In genomic region chr7:5767066-5767465, GRCh38 we compare ENCODE assay signal across 19 cellular contexts. TPM values are rescaled to one million over a fixed set of nuclear protein-coding genes. Genes with fewer than 3 reads are reported as not detected.
DNase-seq lines count a peak whose midpoint lies in the region; ATAC-seq and TF ChIP-seq lines count a peak whose summit lies in the region.
"Had no signal": no experiment of that assay in that cellular context is flagged by ENCODE, and none has a peak within 500 bp of the region (broad histone marks: within the 10 kb centered on the region; RNA-seq: fewer than 3 reads in every experiment).

No MANE protein-coding gene starts in this region.

- no peaks in the 10 kb centered on the region for H3K9me3 ChIP-seq in PC-3 (ENCODE audit: low read length)
- H3K9me3 ChIP-seq: heart left ventricle had no signal

- ATAC-seq in PC-3 (peak; percentile 35), GM18505 (IDR thresholded peaks at IDR 0.05; ENCODE audit: unreplicated experiment) (no peak)
- ATAC-seq in effector memory CD8-positive, alpha-beta T cell (replicated peaks) = no peak
- ATAC-seq in stimulated activated memory B cell treated with anti-CD40 and anti-IgM and Interleukin-4, amounts not matched to agents 10 μg/mL and 1 μg/mL and 100 μg/mL, for 72 hours = no peak

- no peak for TF ChIP-seq CTCF in PC-3 (conservative IDR thresholded peaks at IDR 0.05; ENCODE audit: low read depth, low read length)

- intact Hi-C loops in PC-3 (cut with micrococcal nuclease) = no loop called here

- H2AFZ ChIP-seq in PC-3 (ENCODE audit: low read length) = no peak overlapping the region

- no peaks in the 10 kb centered on the region for H4K20me1 ChIP-seq in PC-3 (ENCODE audit: low read length)

- H3K9me3 Mint-ChIP-seq in effector memory CD8-positive, alpha-beta T cell = no peaks in the 10 kb centered on the region
- no peaks in the 10 kb centered on the region for H3K9me3 Mint-ChIP-seq in stimulated activated memory B cell treated with anti-CD40 and anti-IgM and Interleukin-4, amounts not matched to agents 10 μg/mL and 1 μg/mL and 100 μg/mL, for 72 hours

- DNase-seq in NCI-H1694 treated with DMSO at 0.1 percent for 48 hours (lab: John Stamatoyannopoulos, UW) (peak; percentile 7), NCI-H1694 (lab: John Stamatoyannopoulos, UW) (no peak), PC-3 (peak; percentile 24), NCI-H1930 (lab: John Stamatoyannopoulos, UW) (no peak), dedifferentiated amniotic fluid mesenchymal stem cell (ENCODE audit: extremely low spot score) (no peak)
- no peak for DNase-seq in effector memory CD8-positive, alpha-beta T cell
- DNase-seq: activated naive CD4-positive, alpha-beta T cell treated with anti-CD3 and anti-CD28 coated beads, Interleukin-2, amount 50 U/mL, for 16 hours; cerebellar nuclear complex; COR-L47; GOT3; heart left ventricle; Kasumi-1; NCI-H2029; SIG-M5; stimulated activated CD4-positive, alpha-beta T cell treated with anti-CD3 and anti-CD28 coated beads, Interleukin-4, amount 100 ng/mL, for 4 hours; stimulated activated naive CD4-positive, alpha-beta T cell had no signal

- peaks cover 15% of the 10 kb centered on the region for H3K4me1 ChIP-seq in PC-3 (ENCODE audit: insufficient read depth, low read length)

- H3K4me3 Mint-ChIP-seq in effector memory CD8-positive, alpha-beta T cell = no peak overlapping the region
- no peak overlapping the region for H3K4me3 Mint-ChIP-seq in stimulated activated memory B cell treated with anti-CD40 and anti-IgM and Interleukin-4, amounts not matched to agents 10 μg/mL and 1 μg/mL and 100 μg/mL, for 72 hours

- no peaks in the 10 kb centered on the region for H3K9me2 ChIP-seq in PC-3 (replicated peaks; ENCODE audit: low read length)

- H3K27me3 Mint-ChIP-seq in effector memory CD8-positive, alpha-beta T cell = no peaks in the 10 kb centered on the region
- H3K27me3 Mint-ChIP-seq in stimulated activated memory B cell treated with anti-CD40 and anti-IgM and Interleukin-4, amounts not matched to agents 10 μg/mL and 1 μg/mL and 100 μg/mL, for 72 hours = no peaks in the 10 kb centered on the region

- H3K79me2 ChIP-seq in PC-3 (ENCODE audit: low read length) = peaks cover 89% of the 10 kb centered on the region

- peaks cover 39% of the 10 kb centered on the region for H3K36me3 Mint-ChIP-seq in effector memory CD8-positive, alpha-beta T cell (ENCODE audit: insufficient read depth)
- no peaks in the 10 kb centered on the region for H3K36me3 Mint-ChIP-seq in stimulated activated memory B cell treated with anti-CD40 and anti-IgM and Interleukin-4, amounts not matched to agents 10 μg/mL and 1 μg/mL and 100 μg/mL, for 72 hours

- no peak for TF ChIP-seq POLR2A in GM18505 (IDR thresholded peaks at IDR 0.05; ENCODE audit: borderline replicate concordance, extremely low read depth, insufficient read depth, insufficient read length)

- BruUV-seq in PC-3 (replicated peaks; lab: Mats Ljungman, UMichigan) = no TSS peak

- no peak overlapping the region for H3K4me3 ChIP-seq in PC-3 (ENCODE audit: low read length)
- H3K4me3 ChIP-seq: heart left ventricle had no signal

- peak overlapping the region; percentile 32 to 72 for H3K27ac Mint-ChIP-seq in effector memory CD8-positive, alpha-beta T cell
- H3K27ac Mint-ChIP-seq in stimulated activated memory B cell treated with anti-CD40 and anti-IgM and Interleukin-4, amounts not matched to agents 10 μg/mL and 1 μg/mL and 100 μg/mL, for 72 hours = peak overlapping the region; percentile 12

- H3F3A ChIP-seq in PC-3 (ENCODE audit: low read length, unreplicated experiment) = no peaks in the 10 kb centered on the region

- no peaks in the 10 kb centered on the region; the same call in 1 of the 2 replicates for H3K36me3 ChIP-seq in PC-3 (ENCODE audit: low read depth, low read length)

- peaks cover 18 to 43% of the 10 kb centered on the region in 2 donors for H3K4me1 Mint-ChIP-seq in effector memory CD8-positive, alpha-beta T cell (ENCODE audit: low read depth in 2 of 2)
- H3K4me1 Mint-ChIP-seq in stimulated activated memory B cell treated with anti-CD40 and anti-IgM and Interleukin-4, amounts not matched to agents 10 μg/mL and 1 μg/mL and 100 μg/mL, for 72 hours = peaks cover 44% of the 10 kb centered on the region

- H3K4me2 ChIP-seq in PC-3 (ENCODE audit: low read length) = no peak overlapping the region

- no peaks in the 10 kb centered on the region for H3K27me3 ChIP-seq in PC-3 (ENCODE audit: low read length)
- H3K27me3 ChIP-seq: heart left ventricle had no signal

- H3K27ac ChIP-seq in PC-3 (ENCODE audit: low read length) = no peak overlapping the region
- H3K27ac ChIP-seq: 22Rv1, heart left ventricle had no signal

- POLR2A ChIA-PET in PC-3 (lab: Charles Lee; ENCODE audit: unreplicated experiment) = no interaction called here

- CTCF ChIA-PET in PC-3 (lab: Charles Lee) = interaction anchor here (1.6 kb wide), 1 partner anchor 14 kb away, joined by 4 read pairs; the partner anchor contains the start of gene RNF216

- no peak overlapping the region for H3K9ac ChIP-seq in PC-3 (ENCODE audit: low read length)

RNA-seq across cellular contexts. Expression of gene RNF216, which starts 14.4 kb away (rescaled TPM):
- total RNA-seq in PC-3 (2014; rRNA removed) = 21.1 and 22.2 TPM in 2 replicates

Comparison
In these comparisons a context has a peak if more than half of its experiments do, and no peak if none do; other contexts are left out.
1. DNase-seq: peak in NCI-H1694 treated with DMSO at 0.1 percent for 48 hours (single experiment) and PC-3 (single experiment); none in NCI-H1694 (single experiment), effector memory CD8-positive, alpha-beta T cell (0 of 3), NCI-H1930 (0 of 2) and dedifferentiated amniotic fluid mesenchymal stem cell (single experiment).